Comparison of ENCODE assay signal across 1 cellular context in the genomic region with DNA sequence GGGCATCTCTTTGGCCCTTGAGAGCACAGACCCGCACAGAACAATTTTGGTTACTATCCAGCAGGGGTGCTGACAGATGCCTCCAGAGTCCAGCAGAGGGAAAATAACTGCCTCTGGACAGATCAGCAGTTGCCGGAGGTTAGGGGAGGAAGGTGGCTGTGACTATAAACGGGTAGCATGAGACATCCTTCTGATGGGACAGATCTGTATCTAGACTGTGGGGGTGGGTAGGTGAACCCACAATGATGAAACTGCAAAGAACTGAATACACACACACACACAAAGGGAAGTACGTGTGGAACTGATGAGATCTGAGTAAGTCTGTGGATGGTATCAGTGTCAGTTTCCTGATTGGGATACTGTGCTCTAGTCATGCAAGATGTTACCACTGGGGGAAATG.
A peak's percentile ranks its signal among the peaks of the same experiment; 100 is the strongest.
TF ChIP-seq lines count a peak whose summit lies in the region.

No MANE protein-coding gene starts in this region.

TF ChIP-seq in K562, 482 proteins besides CTCF, POLR2A, EP300 and RAD21 (continued from another document):
- TF ChIP-seq PHF20 (IDR thresholded peaks at IDR 0.05; ENCODE audit: partially characterized antibody) (no peak), ZNF551 (CRISPR knock-in tag; IDR thresholded peaks at IDR 0.05) (no peak), NFIX (CRISPR knock-in tag; IDR thresholded peaks at IDR 0.05; ENCODE audit: low read depth) (no peak), FOXA1 (IDR thresholded peaks at IDR 0.05; ENCODE audit: borderline replicate concordance) (no peak), MEIS2 (IDR thresholded peaks at IDR 0.05; ENCODE audit: partially characterized antibody) (peak; percentile 52)
- TF ChIP-seq, protein P1, sequence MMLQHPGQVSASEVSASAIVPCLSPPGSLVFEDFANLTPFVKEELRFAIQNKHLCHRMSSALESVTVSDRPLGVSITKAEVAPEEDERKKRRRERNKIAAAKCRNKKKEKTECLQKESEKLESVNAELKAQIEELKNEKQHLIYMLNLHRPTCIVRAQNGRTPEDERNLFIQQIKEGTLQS (IDR thresholded peaks at IDR 0.05) = no peak
- TF ChIP-seq, protein P1 (CRISPR knock-in tag; conservative IDR thresholded peaks at IDR 0.05) = no peak
TF ChIP-seq in K562: peak in this region for 4.
